ENCODE assay signal across 1 cellular context in the genomic region with DNA sequence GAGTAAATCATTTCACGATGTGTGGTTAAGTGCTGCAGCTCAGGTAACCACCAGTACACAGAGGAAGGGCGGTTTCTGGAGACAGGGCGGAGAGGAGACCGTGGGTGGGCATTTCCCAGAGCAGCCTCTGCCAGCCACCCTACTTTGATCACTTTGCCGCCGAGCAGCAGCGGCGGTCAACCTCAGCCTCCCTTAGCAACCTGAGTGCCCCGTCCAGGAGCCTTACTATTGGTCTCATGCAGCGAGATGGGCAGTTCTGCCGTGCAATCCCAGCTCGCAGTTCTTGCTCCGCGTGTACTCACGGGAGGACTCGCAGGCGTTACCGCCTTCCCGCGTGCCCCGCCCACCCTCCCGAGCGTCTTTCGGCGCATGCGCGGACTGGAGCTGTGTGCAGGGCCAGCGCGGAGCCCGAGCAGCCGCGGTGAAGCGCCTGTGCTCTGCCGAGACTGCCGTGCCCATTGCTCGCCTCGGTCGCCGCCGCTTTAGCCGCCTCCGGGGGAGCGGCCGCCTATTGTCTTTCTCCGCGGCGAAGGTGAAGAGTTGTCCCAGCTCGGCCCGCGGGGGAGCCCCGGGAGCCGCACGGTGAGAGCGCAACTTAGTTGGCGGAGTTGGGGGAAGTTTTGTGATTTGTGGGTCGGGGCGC.
TF ChIP-seq lines count a peak whose summit lies in the region.

Gene AKAP13 (plus strand): TSS at position 387 of the 643 bp plus-strand sequence. CDS start 105,118 bp downstream, outside the sequence.

TF ChIP-seq in HepG2, 621 proteins besides CTCF, POLR2A, EP300 and RAD21 (continued from another document and continues in another):
- TF ChIP-seq, protein P1, sequence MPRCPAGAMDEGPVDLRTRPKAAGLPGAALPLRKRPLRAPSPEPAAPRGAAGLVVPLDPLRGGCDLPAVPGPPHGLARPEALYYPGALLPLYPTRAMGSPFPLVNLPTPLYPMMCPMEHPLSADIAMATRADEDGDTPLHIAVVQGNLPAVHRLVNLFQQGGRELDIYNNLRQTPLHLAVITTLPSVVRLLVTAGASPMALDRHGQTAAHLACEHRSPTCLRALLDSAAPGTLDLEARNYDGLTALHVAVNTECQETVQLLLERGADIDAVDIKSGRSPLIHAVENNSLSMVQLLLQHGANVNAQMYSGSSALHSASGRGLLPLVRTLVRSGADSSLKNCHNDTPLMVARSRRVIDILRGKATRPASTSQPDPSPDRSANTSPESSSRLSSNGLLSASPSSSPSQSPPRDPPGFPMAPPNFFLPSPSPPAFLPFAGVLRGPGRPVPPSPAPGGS (CRISPR knock-in tag; IDR thresholded peaks at IDR 0.05) = no peak
- no peak for TF ChIP-seq ZNF512 (CRISPR knock-in tag; IDR thresholded peaks at IDR 0.05)
- peak; percentile 94 for TF ChIP-seq NFYB (CRISPR knock-in tag; IDR thresholded peaks at IDR 0.05)
- no peak for TF ChIP-seq ZNF33A (CRISPR knock-in tag; IDR thresholded peaks at IDR 0.05; ENCODE audit: borderline replicate concordance)
- no peak for TF ChIP-seq ARHGAP35 (CRISPR knock-in tag; IDR thresholded peaks at IDR 0.05; ENCODE audit: borderline replicate concordance)
- TF ChIP-seq, protein P2, sequence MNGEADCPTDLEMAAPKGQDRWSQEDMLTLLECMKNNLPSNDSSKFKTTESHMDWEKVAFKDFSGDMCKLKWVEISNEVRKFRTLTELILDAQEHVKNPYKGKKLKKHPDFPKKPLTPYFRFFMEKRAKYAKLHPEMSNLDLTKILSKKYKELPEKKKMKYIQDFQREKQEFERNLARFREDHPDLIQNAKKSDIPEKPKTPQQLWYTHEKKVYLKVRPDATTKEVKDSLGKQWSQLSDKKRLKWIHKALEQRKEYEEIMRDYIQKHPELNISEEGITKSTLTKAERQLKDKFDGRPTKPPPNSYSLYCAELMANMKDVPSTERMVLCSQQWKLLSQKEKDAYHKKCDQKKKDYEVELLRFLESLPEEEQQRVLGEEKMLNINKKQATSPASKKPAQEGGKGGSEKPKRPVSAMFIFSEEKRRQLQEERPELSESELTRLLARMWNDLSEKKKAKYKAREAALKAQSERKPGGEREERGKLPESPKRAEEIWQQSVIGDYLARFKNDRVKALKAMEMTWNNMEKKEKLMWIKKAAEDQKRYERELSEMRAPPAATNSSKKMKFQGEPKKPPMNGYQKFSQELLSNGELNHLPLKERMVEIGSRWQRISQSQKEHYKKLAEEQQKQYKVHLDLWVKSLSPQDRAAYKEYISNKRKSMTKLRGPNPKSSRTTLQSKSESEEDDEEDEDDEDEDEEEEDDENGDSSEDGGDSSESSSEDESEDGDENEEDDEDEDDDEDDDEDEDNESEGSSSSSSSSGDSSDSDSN (CRISPR knock-in tag; IDR thresholded peaks at IDR 0.05) = peak; percentile 16; the same call in 1 of the 2 replicates
- no peak for TF ChIP-seq FOXA3 (CRISPR knock-in tag; IDR thresholded peaks at IDR 0.05)
- no peak for TF ChIP-seq SRSF4 (IDR thresholded peaks at IDR 0.05; ENCODE audit: low read depth, low read length, poor library complexity, severe bottlenecking)
- TF ChIP-seq, protein P3, sequence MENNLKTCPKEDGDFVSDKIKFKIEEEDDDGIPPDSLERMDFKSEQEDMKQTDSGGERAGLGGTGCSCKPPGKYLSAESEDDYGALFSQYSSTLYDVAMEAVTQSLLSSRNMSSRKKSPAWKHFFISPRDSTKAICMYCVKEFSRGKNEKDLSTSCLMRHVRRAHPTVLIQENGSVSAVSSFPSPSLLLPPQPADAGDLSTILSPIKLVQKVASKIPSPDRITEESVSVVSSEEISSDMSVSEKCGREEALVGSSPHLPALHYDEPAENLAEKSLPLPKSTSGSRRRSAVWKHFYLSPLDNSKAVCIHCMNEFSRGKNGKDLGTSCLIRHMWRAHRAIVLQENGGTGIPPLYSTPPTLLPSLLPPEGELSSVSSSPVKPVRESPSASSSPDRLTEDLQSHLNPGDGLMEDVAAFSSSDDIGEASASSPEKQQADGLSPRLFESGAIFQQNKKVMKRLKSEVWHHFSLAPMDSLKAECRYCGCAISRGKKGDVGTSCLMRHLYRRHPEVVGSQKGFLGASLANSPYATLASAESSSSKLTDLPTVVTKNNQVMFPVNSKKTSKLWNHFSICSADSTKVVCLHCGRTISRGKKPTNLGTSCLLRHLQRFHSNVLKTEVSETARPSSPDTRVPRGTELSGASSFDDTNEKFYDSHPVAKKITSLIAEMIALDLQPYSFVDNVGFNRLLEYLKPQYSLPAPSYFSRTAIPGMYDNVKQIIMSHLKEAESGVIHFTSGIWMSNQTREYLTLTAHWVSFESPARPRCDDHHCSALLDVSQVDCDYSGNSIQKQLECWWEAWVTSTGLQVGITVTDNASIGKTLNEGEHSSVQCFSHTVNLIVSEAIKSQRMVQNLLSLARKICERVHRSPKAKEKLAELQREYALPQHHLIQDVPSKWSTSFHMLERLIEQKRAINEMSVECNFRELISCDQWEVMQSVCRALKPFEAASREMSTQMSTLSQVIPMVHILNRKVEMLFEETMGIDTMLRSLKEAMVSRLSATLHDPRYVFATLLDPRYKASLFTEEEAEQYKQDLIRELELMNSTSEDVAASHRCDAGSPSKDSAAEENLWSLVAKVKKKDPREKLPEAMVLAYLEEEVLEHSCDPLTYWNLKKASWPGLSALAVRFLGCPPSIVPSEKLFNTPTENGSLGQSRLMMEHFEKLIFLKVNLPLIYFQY (CRISPR knock-in tag; IDR thresholded peaks at IDR 0.05; ENCODE audit: borderline replicate concordance) = peak; percentile 7; the same call in 1 of the 2 replicates
- 0 out of 2 replicates have a peak, but pooled peaks have one; percentile 40 for TF ChIP-seq DR1 (CRISPR knock-in tag; IDR thresholded peaks at IDR 0.05)
- no peak for TF ChIP-seq TP53 (CRISPR knock-in tag; conservative IDR thresholded peaks at IDR 0.05)
- TF ChIP-seq KLF9 (CRISPR knock-in tag; IDR thresholded peaks at IDR 0.05; ENCODE audit: low read depth) = no peak
- no peak for TF ChIP-seq HCFC1 (IDR thresholded peaks at IDR 0.05; ENCODE audit: low read depth, low read length)
- no peak for TF ChIP-seq MYNN (CRISPR knock-in tag; IDR thresholded peaks at IDR 0.05; ENCODE audit: low read depth)
- TF ChIP-seq ZNF614 (CRISPR knock-in tag; IDR thresholded peaks at IDR 0.05; ENCODE audit: borderline replicate concordance) = no peak
- peak; percentile 83 for TF ChIP-seq ZNF777 (CRISPR knock-in tag; IDR thresholded peaks at IDR 0.05)
- 0 out of 2 replicates have a peak, but pooled peaks have one; percentile 21 for TF ChIP-seq ZNF124 (CRISPR knock-in tag; IDR thresholded peaks at IDR 0.05)
- no peak for TF ChIP-seq SP1 (IDR thresholded peaks at IDR 0.05)
- TF ChIP-seq SP1 (CRISPR knock-in tag; IDR thresholded peaks at IDR 0.05) = peak; percentile 54
- no peak for TF ChIP-seq PRDM4 (CRISPR knock-in tag; IDR thresholded peaks at IDR 0.05; ENCODE audit: borderline replicate concordance)
- no peak for TF ChIP-seq PRPF4 (IDR thresholded peaks at IDR 0.05; ENCODE audit: low read depth, low read length, poor library complexity, severe bottlenecking)
- TF ChIP-seq NR3C1 (CRISPR knock-in tag; IDR thresholded peaks at IDR 0.05) = no peak
- TF ChIP-seq MXI1 (IDR thresholded peaks at IDR 0.05; ENCODE audit: borderline replicate concordance, low read depth, low read length) = peak; percentile 81; the same call in 2 of the 3 replicates
- no peak for TF ChIP-seq ZNF274 (CRISPR knock-in tag; IDR thresholded peaks at IDR 0.05)
- no peak for TF ChIP-seq ISL2 (CRISPR knock-in tag; IDR thresholded peaks at IDR 0.05)
- TF ChIP-seq SOX6 (IDR thresholded peaks at IDR 0.05) = no peak
- peak; percentile 30; the same call in 1 of the 2 replicates for TF ChIP-seq SOX6 (CRISPR knock-in tag; IDR thresholded peaks at IDR 0.05)
- peak; percentile 43; the same call in 1 of the 2 replicates for TF ChIP-seq SRY (CRISPR knock-in tag; IDR thresholded peaks at IDR 0.05)
- peak; percentile 93 for TF ChIP-seq PHF8 (CRISPR knock-in tag; IDR thresholded peaks at IDR 0.05)
- TF ChIP-seq ZNF143 (CRISPR knock-in tag; IDR thresholded peaks at IDR 0.05) = peak; percentile 35; the same call in 1 of the 2 replicates
- TF ChIP-seq ZNF772 (CRISPR knock-in tag; IDR thresholded peaks at IDR 0.05) = peak; percentile 25; the same call in 1 of the 2 replicates
- no peak for TF ChIP-seq SNRNP70 (IDR thresholded peaks at IDR 0.05; ENCODE audit: low read depth, low read length)
- TF ChIP-seq ZNF282 (IDR thresholded peaks at IDR 0.05; ENCODE audit: partially characterized antibody) = no peak
- peak in 1 of 2 experiments; percentile 45; a peak in 1 of 4 replicates for TF ChIP-seq KLF16 (CRISPR knock-in tag; IDR thresholded peaks at IDR 0.05)
- TF ChIP-seq PBX3 (CRISPR knock-in tag; IDR thresholded peaks at IDR 0.05; ENCODE audit: borderline replicate concordance) = no peak
- no peak for TF ChIP-seq TCF7 (IDR thresholded peaks at IDR 0.05; ENCODE audit: low read depth)
- TF ChIP-seq NFYC (CRISPR knock-in tag; IDR thresholded peaks at IDR 0.05) = peak; percentile 93
- TF ChIP-seq RORA (CRISPR knock-in tag; IDR thresholded peaks at IDR 0.05) = no peak
- TF ChIP-seq NKX3-1 (CRISPR knock-in tag; IDR thresholded peaks at IDR 0.05) = no peak
- TF ChIP-seq ZFY (CRISPR knock-in tag; IDR thresholded peaks at IDR 0.05) = peak; percentile 49
- no peak for TF ChIP-seq EEA1 (CRISPR knock-in tag; IDR thresholded peaks at IDR 0.05; ENCODE audit: borderline replicate concordance)
- peak; percentile 61; the same call in 1 of the 2 replicates for TF ChIP-seq KDM2A (CRISPR knock-in tag; IDR thresholded peaks at IDR 0.05; ENCODE audit: borderline replicate concordance, low read depth)
- peak in 1 of 2 experiments; percentile 30; a peak in 1 of 4 replicates for TF ChIP-seq HMGXB4 (CRISPR knock-in tag; IDR thresholded peaks at IDR 0.05; ENCODE audit: borderline replicate concordance in 1 of 2, low read depth in 1 of 2)
- TF ChIP-seq MEF2D (CRISPR knock-in tag; IDR thresholded peaks at IDR 0.05) = 0 out of 2 replicates have a peak, but pooled peaks have one; percentile 39
- TF ChIP-seq HDAC1 (CRISPR knock-in tag; IDR thresholded peaks at IDR 0.05) = peak; percentile 31; the same call in 1 of the 2 replicates
- peak; percentile 59 for TF ChIP-seq ASH2L (IDR thresholded peaks at IDR 0.05; ENCODE audit: insufficient read length, low read depth, low read length)
- no peak for TF ChIP-seq SKIL (CRISPR knock-in tag; IDR thresholded peaks at IDR 0.05; ENCODE audit: borderline replicate concordance)
- TF ChIP-seq SALL1 (CRISPR knock-in tag; IDR thresholded peaks at IDR 0.05) = peak; percentile 66
